ENCODE assay signal across 18 cellular contexts in genomic region chr11:134819026-134819425, GRCh38.
DNase-seq lines count a peak whose midpoint lies in the region; ATAC-seq, FAIRE-seq and TF ChIP-seq lines count a peak whose summit lies in the region.
"Had no signal": no experiment of that assay in that cellular context is flagged by ENCODE, and none has a peak within 500 bp of the region (broad histone marks: within the 10 kb centered on the region; RNA-seq: fewer than 3 reads in every experiment).

No MANE protein-coding gene starts in this region.

- no peaks in the 10 kb centered on the region for H3K36me3 ChIP-seq in HUES48 (ENCODE audit: control insufficient read depth, insufficient read depth, low read length)
- H3K36me3 ChIP-seq: BLaER1 treated with 17β-estradiol and CSF1 and Interleukin-3, amounts not matched to agents 10 nM and 100 nM; heart left ventricle had no signal

- no peak for DNase-seq in D721Med (ENCODE audit: insufficient read length, low spot score)
- DNase-seq in chondrocyte (ENCODE audit: low spot score), result no peak
- DNase-seq in neural crest cell (ENCODE audit: low read depth, low spot score), result no peak
- DNase-seq in NAMALWA (ENCODE audit: low spot score), result no peak
- no peak for DNase-seq in H4 (ENCODE audit: low spot score)
- DNase-seq: activated CD4-positive, alpha-beta T cell treated with anti-CD3 and anti-CD28 coated beads for 4 hours; activated gamma-delta T cell treated with Interleukin-2 at 50 U/mL for 16 hours; central memory CD4-positive, alpha-beta T cell; effector memory CD4-positive, alpha-beta T cell; heart left ventricle; kidney; MM.1S; NCI-H510A treated with DMSO at 0.1 percent for 48 hours; right cardiac atrium had no signal

- TF ChIP-seq CTCF in D721Med (IDR thresholded peaks at IDR 0.05; ENCODE audit: insufficient read depth, missing control alignments), result peak; percentile 53
- TF ChIP-seq CTCF in chondrocyte (IDR thresholded peaks at IDR 0.05), result peak; percentile 21
- peak; percentile 31 for TF ChIP-seq CTCF in neural crest cell (conservative IDR thresholded peaks at IDR 0.05)

- H3K27ac Mint-ChIP-seq in chondrocyte (ENCODE audit: unreplicated experiment) (no peak overlapping the region), neural crest cell (ENCODE audit: unreplicated experiment) (no peak overlapping the region)

- peaks cover 4% of the 10 kb centered on the region; the same call in 1 of the 2 replicates for H3K4me1 ChIP-seq in HUES48 (ENCODE audit: control insufficient read depth, insufficient read depth, low read length)
- H3K4me1 ChIP-seq: heart left ventricle had no signal

- no peak overlapping the region for H3K9ac ChIP-seq in HUES48 (ENCODE audit: low read depth, low read length)
- H3K9ac ChIP-seq: BLaER1 treated with 17β-estradiol and CSF1 and Interleukin-3, amounts not matched to agents 10 nM and 100 nM had no signal

- H3K9me3 ChIP-seq in HUES48 (ENCODE audit: control insufficient read depth, insufficient read depth, low read length), result no peaks in the 10 kb centered on the region
- H3K9me3 ChIP-seq: BLaER1 treated with 17β-estradiol and CSF1 and Interleukin-3, amounts not matched to agents 10 nM and 100 nM; heart left ventricle had no signal

- ATAC-seq in HG03175 (IDR thresholded peaks at IDR 0.05; ENCODE audit: unreplicated experiment), result no peak
- ATAC-seq: heart left ventricle, right cardiac atrium had no signal

- H3K27ac ChIP-seq in HUES48 (ENCODE audit: low read depth, low read length), result peak overlapping the region; percentile 30
- H3K27ac ChIP-seq: BLaER1 treated with 17β-estradiol and CSF1 and Interleukin-3, amounts not matched to agents 10 nM and 100 nM; heart left ventricle had no signal

- FAIRE-seq in D721Med (lab: Jason Lieb, UNC), result no peak
- FAIRE-seq: HTR-8/SVneo, kidney had no signal

- H3K27me3 Mint-ChIP-seq in chondrocyte (ENCODE audit: low read depth) (peaks cover 35% of the 10 kb centered on the region), neural crest cell (ENCODE audit: low read depth) (peaks cover 4% of the 10 kb centered on the region)

- no peak overlapping the region for H3K4me3 ChIP-seq in HUES48 (ENCODE audit: low read depth, low read length)
- H3K4me3 ChIP-seq: BLaER1 treated with 17β-estradiol and CSF1 and Interleukin-3, amounts not matched to agents 10 nM and 100 nM; heart left ventricle had no signal

- H3K4me3 Mint-ChIP-seq in chondrocyte (ENCODE audit: unreplicated experiment), result no peak overlapping the region
- H3K4me3 Mint-ChIP-seq in neural crest cell, result no peak overlapping the region

- H3K36me3 Mint-ChIP-seq in chondrocyte (ENCODE audit: low read depth) (no peaks in the 10 kb centered on the region), neural crest cell (ENCODE audit: low read depth) (no peaks in the 10 kb centered on the region)

- H3K9me3 Mint-ChIP-seq in chondrocyte (ENCODE audit: low read depth), result no peaks in the 10 kb centered on the region
- no peaks in the 10 kb centered on the region for H3K9me3 Mint-ChIP-seq in neural crest cell

- H3K27me3 ChIP-seq in HUES48 (ENCODE audit: control insufficient read depth, insufficient read depth, low read length), result 0 out of 2 replicates have a peak, but pooled peaks cover 3% of the 10 kb centered on the region
- H3K27me3 ChIP-seq: BLaER1 treated with 17β-estradiol and CSF1 and Interleukin-3, amounts not matched to agents 10 nM and 100 nM had no signal

- no peaks in the 10 kb centered on the region for H3K4me1 Mint-ChIP-seq in chondrocyte (ENCODE audit: low read depth)
- H3K4me1 Mint-ChIP-seq in neural crest cell, result peaks cover 9% of the 10 kb centered on the region
